ENCODE assay signal across 8 cellular contexts in the genomic region with DNA sequence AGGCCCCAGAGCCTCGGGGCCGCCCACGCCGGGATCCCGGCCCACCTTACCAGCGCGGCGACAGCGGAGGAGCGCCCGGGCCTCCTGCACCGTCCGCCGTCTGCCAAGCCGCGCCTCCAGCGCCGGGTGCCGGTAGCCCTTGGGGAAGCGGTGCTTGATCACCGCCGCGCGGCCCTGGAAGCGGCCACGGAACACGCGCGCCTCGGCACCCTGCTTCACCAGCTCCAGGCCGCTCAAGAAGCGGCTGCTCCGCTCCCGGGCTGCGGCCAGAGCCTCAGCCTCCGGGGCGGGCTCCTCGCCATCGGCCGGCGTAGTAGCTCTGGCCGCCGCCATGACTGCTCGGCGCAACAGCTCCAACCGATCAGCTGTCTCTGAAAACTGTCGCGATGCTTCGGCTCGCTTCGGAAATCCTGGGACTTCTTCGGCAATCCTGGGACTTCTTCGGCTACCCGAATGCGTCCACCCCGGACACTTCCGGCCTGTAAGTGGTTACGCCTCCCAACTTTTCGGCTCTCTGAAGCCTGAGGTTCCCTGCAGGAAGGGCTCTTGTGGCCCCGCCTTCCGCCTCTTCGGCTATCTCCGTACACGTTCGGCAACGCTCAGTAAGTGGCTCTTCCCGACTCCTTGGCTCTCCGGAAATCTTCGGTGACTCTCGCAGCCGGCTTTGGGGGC. TPM values are rescaled to one million over a fixed set of nuclear protein-coding genes. Genes with fewer than 3 reads are reported as not detected.
DNase-seq lines count a peak whose midpoint lies in the region; ATAC-seq and TF ChIP-seq lines count a peak whose summit lies in the region.

A gene (minus strand): TSS at position 363 of the 672 bp plus-strand sequence. CDS start 30 bp downstream, at position 333.

- H3K4me2 ChIP-seq in OCI-LY7 (ENCODE audit: low read length) = peak within 1 kb of the TSS; percentile 81

- H3K9me3 ChIP-seq in OCI-LY7 (ENCODE audit: low read length) = peaks cover 11% of the 10 kb centered on the region; the same call in 1 of the 2 replicates
- H3K9me3 ChIP-seq in mononuclear cell (ENCODE audit: low read depth, low read length) = no peaks in the 10 kb centered on the region

- no TSS peak for BruUV-seq in OCI-LY7 (replicated peaks; lab: Mats Ljungman, UMichigan)

- DNase-seq in DMS 273 treated with DMSO at 0.1 percent for 48 hours (lab: John Stamatoyannopoulos, UW) (peak; percentile 99), HuH-7.5 (ENCODE audit: low spot score) (peak; percentile 82), OCI-LY7 (ENCODE audit: low spot score) (peak; percentile 98), activated T-cell treated with anti-CD3 and anti-CD28 coated beads for 1 hour (ENCODE audit: low read depth) (peak; percentile 91), epidermal melanocyte (ENCODE audit: insufficient read length, low spot score) (peak; percentile 96)
- DNase-seq in stimulated activated CD8-positive, alpha-beta memory T cell treated with anti-CD3 and anti-CD28 coated beads, Interleukin-4, amount 100 ng/mL, for 1 hour (ENCODE audit: low read depth in 2 of 2, low spot score in 1 of 2) = peak; percentile 81 to 87

- 0 out of 2 replicates have a peak, but pooled peaks have one; percentile 20 for TF ChIP-seq CTCF in OCI-LY7 (conservative IDR thresholded peaks at IDR 0.05; ENCODE audit: low read length)

- POLR2A ChIA-PET in OCI-LY7 (lab: Charles Lee) = interaction anchor here (0.6 to 1.8 kb wide), 2 partner anchors 9 to 424 kb away, joined by 4 to 5 read pairs; no protein-coding TSS in a partner anchor

- peaks cover 49% of the 10 kb centered on the region for H3K79me2 ChIP-seq in OCI-LY7 (ENCODE audit: insufficient read depth, low read depth, low read length)

- peaks cover 20% of the 10 kb centered on the region; the same call in 1 of the 2 replicates for H4K20me1 ChIP-seq in OCI-LY7 (ENCODE audit: insufficient read depth, low read length)

- H2AFZ ChIP-seq in OCI-LY7 (ENCODE audit: low read length) = peak within 1 kb of the TSS; percentile 68

- peak; percentile 88 for ATAC-seq in GM21526 (IDR thresholded peaks at IDR 0.05; ENCODE audit: low FRiP score, unreplicated experiment)

- H3K27me3 ChIP-seq in mononuclear cell (ENCODE audit: insufficient read depth, low read length) = no peaks in the 10 kb centered on the region

- H3K4me1 ChIP-seq in OCI-LY7 (ENCODE audit: insufficient read depth, low read length, poor library complexity, severe bottlenecking) (peaks cover 30% of the 10 kb centered on the region), mononuclear cell (ENCODE audit: insufficient read depth, low read length) (peaks cover 34% of the 10 kb centered on the region)

- intact Hi-C loops in OCI-LY7 (cut with micrococcal nuclease; ENCODE audit: unreplicated experiment) = loop anchor here (5.0 kb wide), 2 partner anchors 717 to 897 kb away; a partner anchor contains a TSS

- peak within 1 kb of the TSS; percentile 74 for H3K4me3 ChIP-seq in OCI-LY7 (ENCODE audit: low read depth, low read length, poor library complexity, severe bottlenecking)
- H3K4me3 ChIP-seq in mononuclear cell (ENCODE audit: low read length) = peak within 1 kb of the TSS; percentile 86

- peaks cover 39% of the 10 kb centered on the region for H3K36me3 ChIP-seq in OCI-LY7 (ENCODE audit: insufficient read depth, low read length)

- peak within 1 kb of the TSS; percentile 63 for H3K27ac ChIP-seq in OCI-LY7 (ENCODE audit: low read depth, low read length, poor library complexity, severe bottlenecking)

- CTCF ChIA-PET in OCI-LY7 (lab: Charles Lee; ENCODE audit: unreplicated experiment) = interaction anchor here (1.1 to 1.3 kb wide), 2 partner anchors 9 to 14 kb away, joined by 3 read pairs; no protein-coding TSS in a partner anchor

- H3K9me2 ChIP-seq in OCI-LY7 (ENCODE audit: insufficient read depth, low read length) = no peaks in the 10 kb centered on the region

RNA-seq across cellular contexts. Expression of the gene that starts here (rescaled TPM):
- 25.2 and 32.9 TPM in 2 replicates for total RNA-seq in OCI-LY7 (2014; rRNA removed; shearing (Covaris generic))
- 18.6 and 19.7 TPM in 2 replicates for total RNA-seq in OCI-LY7 (2022)
- total RNA-seq in mononuclear cell = 6.5 TPM

Comparison
In these comparisons a context has a peak if more than half of its experiments do, and no peak if none do; other contexts are left out.
1. Peak in every context shown above with its lines: DNase-seq, ATAC-seq, H3K4me3 ChIP-seq and H3K27ac ChIP-seq.